Comparison of ENCODE assay signal across 1 cellular context in genomic region chr4:77157859-77158486, GRCh38.
TF ChIP-seq lines count a peak whose summit lies in the region.

No MANE protein-coding gene starts in this region.

TF ChIP-seq in HepG2, 621 proteins besides CTCF, POLR2A, EP300 and RAD21 (continued from another document):
- no peak for TF ChIP-seq IKZF4 (CRISPR knock-in tag; IDR thresholded peaks at IDR 0.05; ENCODE audit: borderline replicate concordance, low read depth, not compliant biosample characterization)
- TF ChIP-seq, protein P1, sequence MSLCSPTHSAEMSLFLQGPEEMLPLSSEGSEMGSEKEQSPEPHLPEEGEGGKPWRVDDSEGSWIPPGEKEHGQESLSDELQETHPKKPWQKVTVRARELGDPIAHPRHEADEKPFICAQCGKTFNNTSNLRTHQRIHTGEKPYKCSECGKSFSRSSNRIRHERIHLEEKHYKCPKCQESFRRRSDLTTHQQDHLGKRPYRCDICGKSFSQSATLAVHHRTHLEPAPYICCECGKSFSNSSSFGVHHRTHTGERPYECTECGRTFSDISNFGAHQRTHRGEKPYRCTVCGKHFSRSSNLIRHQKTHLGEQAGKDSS (CRISPR knock-in tag; IDR thresholded peaks at IDR 0.05; ENCODE audit: borderline replicate concordance, low read depth) = no peak
- TF ChIP-seq RAD51 (IDR thresholded peaks at IDR 0.05; ENCODE audit: borderline replicate concordance) = no peak
- TF ChIP-seq PHF5A (CRISPR knock-in tag; IDR thresholded peaks at IDR 0.05; ENCODE audit: low read depth, unreplicated experiment) = no peak
- TF ChIP-seq TCF7 (IDR thresholded peaks at IDR 0.05; ENCODE audit: low read depth) = no peak
- TF ChIP-seq MIXL1 (CRISPR knock-in tag; IDR thresholded peaks at IDR 0.05) = no peak
- TF ChIP-seq ZFY (CRISPR knock-in tag; IDR thresholded peaks at IDR 0.05) = peak; percentile 45; the same call in 1 of the 2 replicates
- TF ChIP-seq ZNF775 (CRISPR knock-in tag; IDR thresholded peaks at IDR 0.05; ENCODE audit: borderline replicate concordance) = no peak
- peak; percentile 90; the same call in 1 of the 2 replicates for TF ChIP-seq SAP130 (CRISPR knock-in tag; IDR thresholded peaks at IDR 0.05; ENCODE audit: low read depth)
- peak in 1 of 2 experiments; percentile 50; a peak in 1 of 4 replicates for TF ChIP-seq KLF16 (CRISPR knock-in tag; IDR thresholded peaks at IDR 0.05)
- TF ChIP-seq, protein P2, sequence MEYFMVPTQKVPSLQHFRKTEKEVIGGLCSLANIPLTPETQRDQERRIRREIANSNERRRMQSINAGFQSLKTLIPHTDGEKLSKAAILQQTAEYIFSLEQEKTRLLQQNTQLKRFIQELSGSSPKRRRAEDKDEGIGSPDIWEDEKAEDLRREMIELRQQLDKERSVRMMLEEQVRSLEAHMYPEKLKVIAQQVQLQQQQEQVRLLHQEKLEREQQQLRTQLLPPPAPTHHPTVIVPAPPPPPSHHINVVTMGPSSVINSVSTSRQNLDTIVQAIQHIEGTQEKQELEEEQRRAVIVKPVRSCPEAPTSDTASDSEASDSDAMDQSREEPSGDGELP (IDR thresholded peaks at IDR 0.05; ENCODE audit: borderline replicate concordance, low read depth) = peak; percentile 83; the same call in 1 of the 2 replicates
- no peak for TF ChIP-seq MTF2 (CRISPR knock-in tag; IDR thresholded peaks at IDR 0.05; ENCODE audit: borderline replicate concordance)
- peak; percentile 61; the same call in 1 of the 2 replicates for TF ChIP-seq ZGPAT (CRISPR knock-in tag; IDR thresholded peaks at IDR 0.05)
- no peak for TF ChIP-seq HNF4G (IDR thresholded peaks at IDR 0.05; ENCODE audit: borderline replicate concordance, low read depth, low read length)
- no peak; the same call in 1 of the 2 replicates for TF ChIP-seq HNF4G (CRISPR knock-in tag; IDR thresholded peaks at IDR 0.05; ENCODE audit: borderline replicate concordance, low read depth)
- TF ChIP-seq, protein P3, sequence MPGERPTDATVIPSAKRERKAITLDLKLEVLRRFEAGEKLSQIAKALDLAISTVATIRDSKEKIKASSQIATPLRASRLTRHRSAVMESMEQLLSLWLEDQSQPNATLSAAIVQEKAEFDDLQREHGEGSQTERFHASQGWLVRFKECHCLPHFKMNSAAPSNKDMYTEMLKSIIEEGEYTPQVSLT (CRISPR knock-in tag; IDR thresholded peaks at IDR 0.05; ENCODE audit: borderline replicate concordance, low read depth) = no peak
- no peak for TF ChIP-seq DNMT3B (CRISPR knock-in tag; conservative IDR thresholded peaks at IDR 0.05)
- 0 out of 2 replicates have a peak, but pooled peaks have one; percentile 62 for TF ChIP-seq ZNF850 (CRISPR knock-in tag; conservative IDR thresholded peaks at IDR 0.05)
- no peak for TF ChIP-seq ZNF761 (CRISPR knock-in tag; conservative IDR thresholded peaks at IDR 0.05)
- TF ChIP-seq FIP1L1 (IDR thresholded peaks at IDR 0.05; ENCODE audit: borderline replicate concordance, insufficient read depth, low read depth, low read length) = no peak
- TF ChIP-seq, protein P4, sequence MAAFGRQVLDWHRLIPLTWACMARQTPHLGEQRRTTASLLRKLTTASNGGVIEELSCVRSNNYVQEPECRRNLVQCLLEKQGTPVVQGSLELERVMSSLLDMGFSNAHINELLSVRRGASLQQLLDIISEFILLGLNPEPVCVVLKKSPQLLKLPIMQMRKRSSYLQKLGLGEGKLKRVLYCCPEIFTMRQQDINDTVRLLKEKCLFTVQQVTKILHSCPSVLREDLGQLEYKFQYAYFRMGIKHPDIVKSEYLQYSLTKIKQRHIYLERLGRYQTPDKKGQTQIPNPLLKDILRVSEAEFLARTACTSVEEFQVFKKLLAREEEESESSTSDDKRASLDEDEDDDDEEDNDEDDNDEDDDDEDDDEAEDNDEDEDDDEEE (CRISPR knock-in tag; IDR thresholded peaks at IDR 0.05) = peak; percentile 2; the same call in 1 of the 2 replicates
- peak; percentile 30; the same call in 1 of the 2 replicates for TF ChIP-seq SOX5 (CRISPR knock-in tag; IDR thresholded peaks at IDR 0.05; ENCODE audit: borderline replicate concordance)
- peak; percentile 81 for TF ChIP-seq CHD2 (IDR thresholded peaks at IDR 0.05; ENCODE audit: low read depth, low read length)
- peak; percentile 91 for TF ChIP-seq HNRNPK (IDR thresholded peaks at IDR 0.05; ENCODE audit: low read depth, low read length, poor library complexity, severe bottlenecking)
- TF ChIP-seq, protein P5, sequence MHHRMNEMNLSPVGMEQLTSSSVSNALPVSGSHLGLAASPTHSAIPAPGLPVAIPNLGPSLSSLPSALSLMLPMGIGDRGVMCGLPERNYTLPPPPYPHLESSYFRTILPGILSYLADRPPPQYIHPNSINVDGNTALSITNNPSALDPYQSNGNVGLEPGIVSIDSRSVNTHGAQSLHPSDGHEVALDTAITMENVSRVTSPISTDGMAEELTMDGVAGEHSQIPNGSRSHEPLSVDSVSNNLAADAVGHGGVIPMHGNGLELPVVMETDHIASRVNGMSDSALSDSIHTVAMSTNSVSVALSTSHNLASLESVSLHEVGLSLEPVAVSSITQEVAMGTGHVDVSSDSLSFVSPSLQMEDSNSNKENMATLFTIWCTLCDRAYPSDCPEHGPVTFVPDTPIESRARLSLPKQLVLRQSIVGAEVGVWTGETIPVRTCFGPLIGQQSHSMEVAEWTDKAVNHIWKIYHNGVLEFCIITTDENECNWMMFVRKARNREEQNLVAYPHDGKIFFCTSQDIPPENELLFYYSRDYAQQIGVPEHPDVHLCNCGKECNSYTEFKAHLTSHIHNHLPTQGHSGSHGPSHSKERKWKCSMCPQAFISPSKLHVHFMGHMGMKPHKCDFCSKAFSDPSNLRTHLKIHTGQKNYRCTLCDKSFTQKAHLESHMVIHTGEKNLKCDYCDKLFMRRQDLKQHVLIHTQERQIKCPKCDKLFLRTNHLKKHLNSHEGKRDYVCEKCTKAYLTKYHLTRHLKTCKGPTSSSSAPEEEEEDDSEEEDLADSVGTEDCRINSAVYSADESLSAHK (CRISPR knock-in tag; IDR thresholded peaks at IDR 0.05; ENCODE audit: borderline replicate concordance) = no peak
- TF ChIP-seq SETDB1 (CRISPR knock-in tag; IDR thresholded peaks at IDR 0.05; ENCODE audit: borderline replicate concordance) = no peak
- no peak for TF ChIP-seq RFXANK (CRISPR knock-in tag; IDR thresholded peaks at IDR 0.05)
- no peak for TF ChIP-seq ZBTB3 (CRISPR knock-in tag; IDR thresholded peaks at IDR 0.05; ENCODE audit: borderline replicate concordance, low read depth)
- 0 out of 2 replicates have a peak, but pooled peaks have one; percentile 68 for TF ChIP-seq ZNF572 (CRISPR knock-in tag; IDR thresholded peaks at IDR 0.05)
- TF ChIP-seq BRCA1 (CRISPR knock-in tag; IDR thresholded peaks at IDR 0.05) = 0 out of 2 replicates have a peak, but pooled peaks have one; percentile 54
- TF ChIP-seq MIER3 (CRISPR knock-in tag; IDR thresholded peaks at IDR 0.05; ENCODE audit: borderline replicate concordance) = 0 out of 2 replicates have a peak, but pooled peaks have one; percentile 34
- TF ChIP-seq AGO2 (optimal IDR thresholded peaks at IDR 0.05; ENCODE audit: low read depth, low read length) = peak; percentile 31
- no peak for TF ChIP-seq ZNF570 (CRISPR knock-in tag; IDR thresholded peaks at IDR 0.05; ENCODE audit: borderline replicate concordance)
- TF ChIP-seq, protein P6, sequence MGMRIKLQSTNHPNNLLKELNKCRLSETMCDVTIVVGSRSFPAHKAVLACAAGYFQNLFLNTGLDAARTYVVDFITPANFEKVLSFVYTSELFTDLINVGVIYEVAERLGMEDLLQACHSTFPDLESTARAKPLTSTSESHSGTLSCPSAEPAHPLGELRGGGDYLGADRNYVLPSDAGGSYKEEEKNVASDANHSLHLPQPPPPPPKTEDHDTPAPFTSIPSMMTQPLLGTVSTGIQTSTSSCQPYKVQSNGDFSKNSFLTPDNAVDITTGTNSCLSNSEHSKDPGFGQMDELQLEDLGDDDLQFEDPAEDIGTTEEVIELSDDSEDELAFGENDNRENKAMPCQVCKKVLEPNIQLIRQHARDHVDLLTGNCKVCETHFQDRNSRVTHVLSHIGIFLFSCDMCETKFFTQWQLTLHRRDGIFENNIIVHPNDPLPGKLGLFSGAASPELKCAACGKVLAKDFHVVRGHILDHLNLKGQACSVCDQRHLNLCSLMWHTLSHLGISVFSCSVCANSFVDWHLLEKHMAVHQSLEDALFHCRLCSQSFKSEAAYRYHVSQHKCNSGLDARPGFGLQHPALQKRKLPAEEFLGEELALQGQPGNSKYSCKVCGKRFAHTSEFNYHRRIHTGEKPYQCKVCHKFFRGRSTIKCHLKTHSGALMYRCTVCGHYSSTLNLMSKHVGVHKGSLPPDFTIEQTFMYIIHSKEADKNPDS (CRISPR knock-in tag; IDR thresholded peaks at IDR 0.05) = no peak
- no peak for TF ChIP-seq ZNF615 (CRISPR knock-in tag; IDR thresholded peaks at IDR 0.05; ENCODE audit: borderline replicate concordance)
- TF ChIP-seq KLF9 (CRISPR knock-in tag; IDR thresholded peaks at IDR 0.05; ENCODE audit: low read depth) = no peak
- peak; percentile 60 for TF ChIP-seq ZNF574 (CRISPR knock-in tag; IDR thresholded peaks at IDR 0.05)
- TF ChIP-seq POGZ (CRISPR knock-in tag; IDR thresholded peaks at IDR 0.05) = peak; percentile 67; the same call in 1 of the 2 replicates
- TF ChIP-seq CHCHD3 (CRISPR knock-in tag; IDR thresholded peaks at IDR 0.05) = no peak
- TF ChIP-seq HHEX (CRISPR knock-in tag; IDR thresholded peaks at IDR 0.05) = no peak
- no peak for TF ChIP-seq ZNF589 (CRISPR knock-in tag; conservative IDR thresholded peaks at IDR 0.05)
- TF ChIP-seq MYNN (CRISPR knock-in tag; IDR thresholded peaks at IDR 0.05; ENCODE audit: low read depth) = no peak
- TF ChIP-seq NFKBIZ (CRISPR knock-in tag; IDR thresholded peaks at IDR 0.05) = no peak
- no peak for TF ChIP-seq EHMT2 (IDR thresholded peaks at IDR 0.05; ENCODE audit: borderline replicate concordance, low read depth, low read length)
- TF ChIP-seq, protein P7, sequence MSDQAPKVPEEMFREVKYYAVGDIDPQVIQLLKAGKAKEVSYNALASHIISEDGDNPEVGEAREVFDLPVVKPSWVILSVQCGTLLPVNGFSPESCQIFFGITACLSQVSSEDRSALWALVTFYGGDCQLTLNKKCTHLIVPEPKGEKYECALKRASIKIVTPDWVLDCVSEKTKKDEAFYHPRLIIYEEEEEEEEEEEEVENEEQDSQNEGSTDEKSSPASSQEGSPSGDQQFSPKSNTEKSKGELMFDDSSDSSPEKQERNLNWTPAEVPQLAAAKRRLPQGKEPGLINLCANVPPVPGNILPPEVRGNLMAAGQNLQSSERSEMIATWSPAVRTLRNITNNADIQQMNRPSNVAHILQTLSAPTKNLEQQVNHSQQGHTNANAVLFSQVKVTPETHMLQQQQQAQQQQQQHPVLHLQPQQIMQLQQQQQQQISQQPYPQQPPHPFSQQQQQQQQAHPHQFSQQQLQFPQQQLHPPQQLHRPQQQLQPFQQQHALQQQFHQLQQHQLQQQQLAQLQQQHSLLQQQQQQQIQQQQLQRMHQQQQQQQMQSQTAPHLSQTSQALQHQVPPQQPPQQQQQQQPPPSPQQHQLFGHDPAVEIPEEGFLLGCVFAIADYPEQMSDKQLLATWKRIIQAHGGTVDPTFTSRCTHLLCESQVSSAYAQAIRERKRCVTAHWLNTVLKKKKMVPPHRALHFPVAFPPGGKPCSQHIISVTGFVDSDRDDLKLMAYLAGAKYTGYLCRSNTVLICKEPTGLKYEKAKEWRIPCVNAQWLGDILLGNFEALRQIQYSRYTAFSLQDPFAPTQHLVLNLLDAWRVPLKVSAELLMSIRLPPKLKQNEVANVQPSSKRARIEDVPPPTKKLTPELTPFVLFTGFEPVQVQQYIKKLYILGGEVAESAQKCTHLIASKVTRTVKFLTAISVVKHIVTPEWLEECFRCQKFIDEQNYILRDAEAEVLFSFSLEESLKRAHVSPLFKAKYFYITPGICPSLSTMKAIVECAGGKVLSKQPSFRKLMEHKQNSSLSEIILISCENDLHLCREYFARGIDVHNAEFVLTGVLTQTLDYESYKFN (CRISPR knock-in tag; conservative IDR thresholded peaks at IDR 0.05) = peak; percentile 57
- no peak for TF ChIP-seq ZNF839 (CRISPR knock-in tag; IDR thresholded peaks at IDR 0.05; ENCODE audit: borderline replicate concordance)
- peak; percentile 51; the same call in 1 of the 2 replicates for TF ChIP-seq RFXAP (CRISPR knock-in tag; IDR thresholded peaks at IDR 0.05; ENCODE audit: borderline replicate concordance)
- TF ChIP-seq ZNF205 (CRISPR knock-in tag; IDR thresholded peaks at IDR 0.05) = no peak; the same call in 1 of the 2 replicates
- TF ChIP-seq ZNF619 (CRISPR knock-in tag; IDR thresholded peaks at IDR 0.05) = no peak
